Comparison of ENCODE assay signal across 32 cellular contexts in genomic region chr13:47044842-47045241, GRCh38.
"Had no signal": no experiment of that assay in that cellular context is flagged by ENCODE, and none has a peak within 500 bp of the region (broad histone marks: within the 10 kb centered on the region; RNA-seq: fewer than 3 reads in every experiment).

No MANE protein-coding gene starts in this region.

- H3K4me3 ChIP-seq: ascending aorta, breast epithelium, K562, SJCRH30 had no signal

- H3K4me3 Mint-ChIP-seq: activated CD8-positive, alpha-beta T cell treated with anti-CD3 and anti-CD28 coated beads for 36 hours; activated naive CD8-positive, alpha-beta T cell treated with anti-CD3 and anti-CD28 coated beads for 36 hours; activated T-cell treated with anti-CD3 and anti-CD28 coated beads, Interleukin-2, amount 50 U/mL, for 72 hours; activated T-helper 17 cell treated with anti-CD3 and anti-CD28 coated beads, Interleukin-2, amount 50 U/mL, for 72 hours had no signal

- H3K4me1 Mint-ChIP-seq: activated naive CD8-positive, alpha-beta T cell treated with anti-CD3 and anti-CD28 coated beads for 36 hours; activated T-helper 17 cell treated with anti-CD3 and anti-CD28 coated beads, Interleukin-2, amount 50 U/mL, for 72 hours had no signal

- H3K9ac ChIP-seq: SK-N-SH had no signal

- ATAC-seq: activated CD8-positive, alpha-beta T cell treated with anti-CD3 and anti-CD28 coated beads for 36 hours; activated T-cell treated with anti-CD3 and anti-CD28 coated beads, Interleukin-2, amount 50 U/mL, for 72 hours; activated T-helper 17 cell treated with anti-CD3 and anti-CD28 coated beads, Interleukin-2, amount 50 U/mL, for 72 hours; K562; Panc1 had no signal

- H3K27me3 ChIP-seq: ascending aorta, breast epithelium, SJCRH30 had no signal

- H3K36me3 ChIP-seq: ascending aorta, breast epithelium, SJCRH30, WERI-Rb-1 had no signal

- H3K27ac Mint-ChIP-seq: activated CD8-positive, alpha-beta T cell treated with anti-CD3 and anti-CD28 coated beads for 36 hours; activated naive CD8-positive, alpha-beta T cell treated with anti-CD3 and anti-CD28 coated beads for 36 hours; activated T-cell treated with anti-CD3 and anti-CD28 coated beads, Interleukin-2, amount 50 U/mL, for 72 hours; activated T-helper 17 cell treated with anti-CD3 and anti-CD28 coated beads, Interleukin-2, amount 50 U/mL, for 72 hours had no signal

- DNase-seq: activated CD4-positive, alpha-beta T cell treated with anti-CD3 and anti-CD28 coated beads for 1 hour; activated CD4-positive, alpha-beta T cell treated with anti-CD3 and anti-CD28 coated beads for 48 hours; activated CD4-positive, CD25-positive, alpha-beta regulatory T cell; activated CD8-positive, alpha-beta T cell treated with anti-CD3 and anti-CD28 coated beads for 36 hours; activated effector memory CD4-positive, alpha-beta T cell treated with anti-CD3 and anti-CD28 coated beads, Interleukin-2, amount 50 U/mL, for 16 hours; activated naive CD4-positive, alpha-beta T cell; activated naive CD4-positive, alpha-beta T cell treated with anti-CD3 and anti-CD28 coated beads, Interleukin-2, amount 50 U/mL, for 16 hours; activated naive CD8-positive, alpha-beta T cell treated with anti-CD3 and anti-CD28 coated beads for 36 hours; activated T-cell treated with anti-CD3 and anti-CD28 coated beads, Interleukin-2, amount 50 U/mL, for 1 hour; activated T-cell treated with anti-CD3 and anti-CD28 coated beads, Interleukin-2, amount 50 U/mL, for 72 hours; NCI-H1105; NCI-H1417 treated with DMSO at 0.1 percent for 48 hours; NCI-H187 treated with DMSO at 0.1 percent for 48 hours; NCI-H2081; NCI-H2171 treated with DMSO at 0.1 percent for 48 hours; NCI-H2227 treated with DMSO at 0.1 percent for 48 hours; NCI-H446 treated with DMSO at 0.1 percent for 48 hours; NCI-H524; NCI-H69; SHP77; SJCRH30; SK-N-SH; SW 1271; T-helper 1 cell; T-helper 2 cell; T-helper 9 cell; WERI-Rb-1 had no signal

- H3K4me2 ChIP-seq: SK-N-SH had no signal

- H3K4me1 ChIP-seq: ascending aorta, breast epithelium, SJCRH30 had no signal

- H3K9me3 ChIP-seq: ascending aorta, breast epithelium, SJCRH30, SK-N-SH had no signal

- H3K27ac ChIP-seq: ascending aorta, breast epithelium, SJCRH30, WERI-Rb-1 had no signal

- H3K9me3 Mint-ChIP-seq: activated CD8-positive, alpha-beta T cell treated with anti-CD3 and anti-CD28 coated beads for 36 hours; activated naive CD8-positive, alpha-beta T cell treated with anti-CD3 and anti-CD28 coated beads for 36 hours; activated T-cell treated with anti-CD3 and anti-CD28 coated beads, Interleukin-2, amount 50 U/mL, for 72 hours; activated T-helper 17 cell treated with anti-CD3 and anti-CD28 coated beads, Interleukin-2, amount 50 U/mL, for 72 hours had no signal

- H3K36me3 Mint-ChIP-seq: activated naive CD8-positive, alpha-beta T cell treated with anti-CD3 and anti-CD28 coated beads for 36 hours had no signal
